In the genomic region with DNA sequence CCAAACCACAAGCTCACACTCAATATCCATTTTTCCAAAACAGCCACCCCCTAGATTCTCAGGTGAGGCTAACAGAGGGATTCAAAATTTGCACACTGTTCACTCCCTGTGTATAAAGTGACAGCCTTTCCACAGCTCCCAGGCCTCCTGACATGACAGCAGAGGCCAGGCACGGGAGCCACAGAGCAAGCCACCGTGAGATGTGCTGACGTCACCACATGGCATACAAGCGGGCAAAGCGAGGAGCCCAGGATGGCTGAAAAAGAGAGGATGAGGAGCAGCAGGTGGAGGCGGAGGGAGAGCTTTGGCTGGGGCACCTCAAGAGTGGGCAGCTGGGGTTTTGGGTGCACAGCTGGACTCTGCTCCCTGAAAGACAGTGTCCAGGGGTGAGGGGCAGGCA, we compare ENCODE assay signal across 22 cellular contexts. TPM values are rescaled to one million over a fixed set of nuclear protein-coding genes. Genes with fewer than 3 reads are reported as not detected.
DNase-seq lines count a peak whose midpoint lies in the region; ATAC-seq and TF ChIP-seq lines count a peak whose summit lies in the region.
"Had no signal": no experiment of that assay in that cellular context is flagged by ENCODE, and none has a peak within 500 bp of the region (broad histone marks: within the 10 kb centered on the region; RNA-seq: fewer than 3 reads in every experiment).

No MANE protein-coding gene starts in this region.

- CTCF ChIA-PET in CD4-positive, alpha-beta memory T cell (lab: Charles Lee; ENCODE audit: partially characterized antibody) = interaction anchor here (1.1 kb wide), 1 partner anchor 25 kb away, joined by 4 read pairs; no protein-coding TSS in a partner anchor

- H3K27ac Mint-ChIP-seq in CD4-positive, alpha-beta memory T cell = peak overlapping the region; percentile 18 to 87 (median 60)
- no peak overlapping the region for H3K27ac Mint-ChIP-seq in activated CD4-positive, alpha-beta T cell treated with anti-CD3 and anti-CD28 coated beads, Interleukin-2, amount 10 ng/mL, durations not matched to agents 24 days and 14 days
- H3K27ac Mint-ChIP-seq: activated CD4-positive, alpha-beta T cell treated with anti-CD3 and anti-CD28 coated beads, Interleukin-2, amount 10 ng/mL, durations not matched to agents 7 days and 5 days; activated naive CD8-positive, alpha-beta T cell treated with anti-CD3 and anti-CD28 coated beads, Interleukin-2, amount 10 ng/mL, durations not matched to agents 7 days and 5 days had no signal

- H3K4me2 ChIP-seq in osteoblast (ENCODE audit: insufficient read depth, low read length) = no peak overlapping the region

- intact Hi-C loops in CD4-positive, alpha-beta memory T cell (cut with micrococcal nuclease) = no loop called here
- intact Hi-C loops in activated CD4-positive, alpha-beta T cell treated with anti-CD3 and anti-CD28 coated beads, Interleukin-2, amount 10 ng/mL, durations not matched to agents 24 days and 14 days (cut with micrococcal nuclease) = no loop called here

- H4K20me1 ChIP-seq in osteoblast (ENCODE audit: insufficient read depth, low read length) = no peaks in the 10 kb centered on the region

- ATAC-seq in GM18858 (IDR thresholded peaks at IDR 0.05; ENCODE audit: unreplicated experiment) (no peak), GM18868 (IDR thresholded peaks at IDR 0.05; ENCODE audit: unreplicated experiment) (no peak), GM21526 (IDR thresholded peaks at IDR 0.05; ENCODE audit: low FRiP score, unreplicated experiment) (no peak)
- ATAC-seq: activated T-cell treated with anti-CD3 and anti-CD28 coated beads, Interleukin-2, amount 50 U/mL, for 4 hours; effector memory CD8-positive, alpha-beta T cell; lower lobe of right lung; sciatic nerve had no signal

- peaks cover 10 to 38% of the 10 kb centered on the region in 2 donors for H3K36me3 Mint-ChIP-seq in CD4-positive, alpha-beta memory T cell
- H3K36me3 Mint-ChIP-seq in activated CD4-positive, alpha-beta T cell treated with anti-CD3 and anti-CD28 coated beads, Interleukin-2, amount 10 ng/mL, durations not matched to agents 24 days and 14 days (ENCODE audit: low read depth) = peaks cover 20% of the 10 kb centered on the region
- H3K36me3 Mint-ChIP-seq: activated naive CD8-positive, alpha-beta T cell treated with anti-CD3 and anti-CD28 coated beads, Interleukin-2, amount 10 ng/mL, durations not matched to agents 7 days and 5 days had no signal

- no peaks in the 10 kb centered on the region for H3K9me3 ChIP-seq in CD4-positive, alpha-beta memory T cell (ENCODE audit: control insufficient read depth in 1 of 2, low read length in 2 of 2)
- no peaks in the 10 kb centered on the region for H3K9me3 ChIP-seq in osteoblast (ENCODE audit: low read depth, low read length)
- H3K9me3 ChIP-seq: lower lobe of right lung, neutrophil had no signal

- peaks cover 8 to 17% (median 12%) of the 10 kb centered on the region in 4 donors for H3K4me1 Mint-ChIP-seq in CD4-positive, alpha-beta memory T cell
- H3K4me1 Mint-ChIP-seq in activated CD4-positive, alpha-beta T cell treated with anti-CD3 and anti-CD28 coated beads, Interleukin-2, amount 10 ng/mL, durations not matched to agents 24 days and 14 days = peaks cover 23% of the 10 kb centered on the region

- no peaks in the 10 kb centered on the region for H3K27me3 ChIP-seq in CD4-positive, alpha-beta memory T cell (ENCODE audit: insufficient read depth, low read length)
- H3K27me3 ChIP-seq in osteoblast (ENCODE audit: insufficient read depth, low read length) = no peaks in the 10 kb centered on the region
- H3K27me3 ChIP-seq: neutrophil had no signal

- no peak overlapping the region for H3K4me3 Mint-ChIP-seq in CD4-positive, alpha-beta memory T cell
- H3K4me3 Mint-ChIP-seq in activated CD4-positive, alpha-beta T cell treated with anti-CD3 and anti-CD28 coated beads, Interleukin-2, amount 10 ng/mL, durations not matched to agents 24 days and 14 days = no peak overlapping the region
- H3K4me3 Mint-ChIP-seq: activated CD4-positive, alpha-beta T cell treated with anti-CD3 and anti-CD28 coated beads, Interleukin-2, amount 10 ng/mL, durations not matched to agents 7 days and 5 days; activated naive CD8-positive, alpha-beta T cell treated with anti-CD3 and anti-CD28 coated beads, Interleukin-2, amount 10 ng/mL, durations not matched to agents 7 days and 5 days; activated T-cell treated with anti-CD3 and anti-CD28 coated beads, Interleukin-2, amount 50 U/mL, for 4 hours; effector memory CD8-positive, alpha-beta T cell had no signal

- peaks cover 9% of the 10 kb centered on the region for H3K4me1 ChIP-seq in CD4-positive, alpha-beta memory T cell (ENCODE audit: insufficient read depth, low read length)
- H3K4me1 ChIP-seq in osteoblast (ENCODE audit: insufficient read depth, low read length) = peaks cover 45% of the 10 kb centered on the region

- H3K36me3 ChIP-seq in CD4-positive, alpha-beta memory T cell (ENCODE audit: insufficient read depth, low read length) = peaks cover 5% of the 10 kb centered on the region
- H3K36me3 ChIP-seq in osteoblast (ENCODE audit: insufficient read depth, low read length) = peaks cover 4% of the 10 kb centered on the region

- no peak for DNase-seq in CD4-positive, alpha-beta memory T cell
- DNase-seq in RPMI7951 (ENCODE audit: low read depth) = peak; percentile 51
- peak; percentile 57 for DNase-seq in glomerular visceral epithelial cell (ENCODE audit: extremely low spot score)
- no peak for DNase-seq in osteoblast (ENCODE audit: insufficient read length, low spot score, missing footprints)
- no peak for DNase-seq in activated CD4-positive, alpha-beta T cell treated with anti-CD3 and anti-CD28 coated beads, Interleukin-2, amount 10 ng/mL, durations not matched to agents 24 days and 14 days
- DNase-seq: activated CD4-positive, alpha-beta T cell treated with anti-CD3 and anti-CD28 coated beads, Interleukin-2, amount 10 ng/mL, durations not matched to agents 7 days and 5 days; activated naive CD8-positive, alpha-beta T cell treated with anti-CD3 and anti-CD28 coated beads, Interleukin-2, amount 10 ng/mL, durations not matched to agents 7 days and 5 days; activated T-cell treated with anti-CD3 and anti-CD28 coated beads, Interleukin-2, amount 50 U/mL, for 4 hours; central memory CD4-positive, alpha-beta T cell; effector memory CD8-positive, alpha-beta T cell; foreskin melanocyte; KBM-7; lower lobe of right lung; NCI-H1092 treated with DMSO at 0.1 percent for 48 hours; NCI-H2171; NK-92 treated with Interleukin-12 subunit alpha and Interleukin-12 subunit beta, amount 100 ng/mL, for 24 hours; stimulated activated CD4-positive, alpha-beta T cell treated with anti-CD3 and anti-CD28 coated beads, Interleukin-4, amount 100 ng/mL, for 24 hours had no signal

- H3K27me3 Mint-ChIP-seq in CD4-positive, alpha-beta memory T cell = no peaks in the 10 kb centered on the region
- H3K27me3 Mint-ChIP-seq in activated CD4-positive, alpha-beta T cell treated with anti-CD3 and anti-CD28 coated beads, Interleukin-2, amount 10 ng/mL, durations not matched to agents 24 days and 14 days = no peaks in the 10 kb centered on the region
- H3K27me3 Mint-ChIP-seq: activated CD4-positive, alpha-beta T cell treated with anti-CD3 and anti-CD28 coated beads, Interleukin-2, amount 10 ng/mL, durations not matched to agents 7 days and 5 days; activated naive CD8-positive, alpha-beta T cell treated with anti-CD3 and anti-CD28 coated beads, Interleukin-2, amount 10 ng/mL, durations not matched to agents 7 days and 5 days; effector memory CD8-positive, alpha-beta T cell had no signal

- H3K27ac ChIP-seq in CD4-positive, alpha-beta memory T cell (ENCODE audit: low read depth, low read length) = no peak overlapping the region
- peak overlapping the region; percentile 67 for H3K27ac ChIP-seq in osteoblast (ENCODE audit: low read depth, low read length)
- H3K27ac ChIP-seq: neutrophil had no signal

- no peak overlapping the region for H2AFZ ChIP-seq in osteoblast (ENCODE audit: low read length)

- TF ChIP-seq CTCF in osteoblast (IDR thresholded peaks at IDR 0.05; ENCODE audit: extremely low read depth, low read depth, low read length) = no peak

- H3K79me2 ChIP-seq in osteoblast (ENCODE audit: insufficient read depth, low read length) = peaks cover 40% of the 10 kb centered on the region

- no peaks in the 10 kb centered on the region for H3K9me3 Mint-ChIP-seq in CD4-positive, alpha-beta memory T cell
- H3K9me3 Mint-ChIP-seq in activated CD4-positive, alpha-beta T cell treated with anti-CD3 and anti-CD28 coated beads, Interleukin-2, amount 10 ng/mL, durations not matched to agents 24 days and 14 days = no peaks in the 10 kb centered on the region
- H3K9me3 Mint-ChIP-seq: activated CD4-positive, alpha-beta T cell treated with anti-CD3 and anti-CD28 coated beads, Interleukin-2, amount 10 ng/mL, durations not matched to agents 7 days and 5 days; activated naive CD8-positive, alpha-beta T cell treated with anti-CD3 and anti-CD28 coated beads, Interleukin-2, amount 10 ng/mL, durations not matched to agents 7 days and 5 days; activated T-cell treated with anti-CD3 and anti-CD28 coated beads, Interleukin-2, amount 50 U/mL, for 4 hours; effector memory CD8-positive, alpha-beta T cell had no signal

- POLR2A ChIA-PET in CD4-positive, alpha-beta memory T cell (lab: Charles Lee; ENCODE audit: partially characterized antibody) = interaction anchor here (0.5 kb wide), 1 partner anchor 444 kb away, joined by 4 read pairs; no protein-coding TSS in a partner anchor

- H3K4me3 ChIP-seq in CD4-positive, alpha-beta memory T cell (ENCODE audit: low read length in 2 of 2) = no peak overlapping the region
- H3K4me3 ChIP-seq in osteoblast (ENCODE audit: insufficient read depth, low read length) = no peak overlapping the region
- H3K4me3 ChIP-seq: lower lobe of right lung had no signal

RNA-seq across cellular contexts. Expression of gene EHD4, which starts 27.1 kb away (rescaled TPM):
- 10 to 100 TPM; 15.2 to 15.6 TPM for total RNA-seq in CD4-positive, alpha-beta memory T cell
- polyA plus RNA-seq in CD4-positive, alpha-beta memory T cell = 10 to 100 TPM; 13.9 to 16.4 TPM
- 35.3 and 43.4 TPM in 2 replicates for total RNA-seq in RPMI7951 (2014; rRNA removed; shearing (Covaris generic))
- 15.9 and 18.0 TPM in 2 replicates for total RNA-seq in osteoblast
- 28.4 and 28.9 TPM in 2 replicates for total RNA-seq in activated CD4-positive, alpha-beta T cell treated with anti-CD3 and anti-CD28 coated beads, Interleukin-2, amount 10 ng/mL, durations not matched to agents 24 days and 14 days

RNA-seq across cellular contexts. Expression of gene SPTBN5, which starts 51.4 kb away (rescaled TPM):
- 1 to 10 TPM; 2.4 to 2.7 TPM for total RNA-seq in CD4-positive, alpha-beta memory T cell
- polyA plus RNA-seq in CD4-positive, alpha-beta memory T cell = under 1 TPM in 1 of 2 donors, not detected in 1; 0.03 TPM
- total RNA-seq in RPMI7951 (2014; rRNA removed; shearing (Covaris generic)) = 1.7 and 1.9 TPM in 2 replicates
- total RNA-seq in osteoblast = under 0.01 and 0.36 TPM in 2 replicates
- 0.64 and 0.65 TPM in 2 replicates for total RNA-seq in activated CD4-positive, alpha-beta T cell treated with anti-CD3 and anti-CD28 coated beads, Interleukin-2, amount 10 ng/mL, durations not matched to agents 24 days and 14 days

Comparison
In these comparisons a context has a peak if more than half of its experiments do, and no peak if none do; other contexts are left out.
1. DNase-seq: peak in RPMI7951 (single experiment) and glomerular visceral epithelial cell (single experiment); none in CD4-positive, alpha-beta memory T cell (0 of 5), osteoblast (single experiment) and activated CD4-positive, alpha-beta T cell treated with anti-CD3 and anti-CD28 coated beads, Interleukin-2, amount 10 ng/mL, durations not matched to agents 24 days and 14 days (single experiment).